Comparison of ENCODE assay signal across 14 cellular contexts in the genomic region with DNA sequence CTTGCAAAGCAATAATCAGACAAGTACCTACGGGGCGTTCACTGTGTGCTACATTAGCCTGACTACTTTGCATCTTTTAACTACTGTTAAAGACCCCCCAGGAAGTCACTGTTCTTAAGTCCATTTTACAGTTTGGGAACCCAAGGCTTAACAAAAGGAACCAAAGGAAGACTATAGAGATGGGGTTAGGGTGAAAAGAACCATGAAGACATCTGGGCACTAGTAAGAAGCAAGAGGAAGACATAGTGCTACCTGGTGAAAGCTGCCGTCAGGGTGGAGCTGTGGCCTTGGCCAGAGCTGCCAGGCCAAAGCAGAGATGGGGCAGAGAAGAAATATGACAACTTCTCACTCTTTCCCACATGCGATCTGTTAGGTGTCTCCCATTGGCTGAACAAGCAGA.
DNase-seq lines count a peak whose midpoint lies in the region; ATAC-seq and TF ChIP-seq lines count a peak whose summit lies in the region.
"Had no signal": no experiment of that assay in that cellular context is flagged by ENCODE, and none has a peak within 500 bp of the region (broad histone marks: within the 10 kb centered on the region; RNA-seq: fewer than 3 reads in every experiment).

No MANE protein-coding gene starts in this region.

- H3K27ac Mint-ChIP-seq in HFFc6 (peak overlapping the region; percentile 69), natural killer cell (peak overlapping the region; percentile 96 to 98)
- H3K27ac Mint-ChIP-seq in activated naive CD8-positive, alpha-beta T cell treated with anti-CD3 and anti-CD28 coated beads, Interleukin-2, amount 10 ng/mL, durations not matched to agents 7 days and 5 days: peak overlapping the region; percentile 95
- H3K27ac Mint-ChIP-seq: progenitor cell of endocrine pancreas had no signal

- H3K4me1 ChIP-seq in BLaER1 treated with 17β-estradiol and CSF1 and Interleukin-3, amounts not matched to agents 10 nM and 100 nM: peaks cover 46 to 99% (median 60%) of the 10 kb centered on the region in 10 experiments
- H3K4me1 ChIP-seq in Karpas-422 (ENCODE audit: low read length): peaks cover 15% of the 10 kb centered on the region
- peaks cover 0 to 18% of the 10 kb centered on the region in 2 donors for H3K4me1 ChIP-seq in right atrium auricular region

- peak overlapping the region in 4 of 11 experiments; percentile 33 to 60 (median 39); a peak in 4 of 22 replicates for H3K9ac ChIP-seq in BLaER1 treated with 17β-estradiol and CSF1 and Interleukin-3, amounts not matched to agents 10 nM and 100 nM
- H3K9ac ChIP-seq in Karpas-422 (ENCODE audit: low read length): no peak overlapping the region

- POLR2A ChIA-PET in activated naive CD8-positive, alpha-beta T cell treated with anti-CD3 and anti-CD28 coated beads, Interleukin-2, amount 10 ng/mL, durations not matched to agents 7 days and 5 days (lab: Charles Lee): interaction anchor here (1.0 kb wide), 1 partner anchor 11 kb away, joined by 4 read pairs; no protein-coding TSS in a partner anchor

- peaks cover 3% of the 10 kb centered on the region; the same call in 1 of the 2 replicates for H3K27me3 Mint-ChIP-seq in HFFc6 (ENCODE audit: insufficient read depth)
- no peaks in the 10 kb centered on the region for H3K27me3 Mint-ChIP-seq in activated naive CD8-positive, alpha-beta T cell treated with anti-CD3 and anti-CD28 coated beads, Interleukin-2, amount 10 ng/mL, durations not matched to agents 7 days and 5 days
- H3K27me3 Mint-ChIP-seq in natural killer cell (ENCODE audit: low read depth in 2 of 2): no peaks in the 10 kb centered on the region
- H3K27me3 Mint-ChIP-seq: progenitor cell of endocrine pancreas had no signal

- H3K36me3 ChIP-seq in BLaER1 treated with 17β-estradiol and CSF1 and Interleukin-3, amounts not matched to agents 10 nM and 100 nM: peaks cover 67 to 97% (median 82%) of the 10 kb centered on the region in 11 experiments
- no peaks in the 10 kb centered on the region for H3K36me3 ChIP-seq in Karpas-422 (ENCODE audit: insufficient read depth, low read length)
- H3K36me3 ChIP-seq in right atrium auricular region: no peaks in the 10 kb centered on the region
- H3K36me3 ChIP-seq: gastrocnemius medialis had no signal

- no peaks in the 10 kb centered on the region for H3K79me2 ChIP-seq in Karpas-422 (ENCODE audit: low read length)

- no peak overlapping the region for H3K4me3 ChIP-seq in BLaER1 treated with 17β-estradiol and CSF1 and Interleukin-3, amounts not matched to agents 10 nM and 100 nM
- H3K4me3 ChIP-seq in Karpas-422 (ENCODE audit: low read length) (no peak overlapping the region), right atrium auricular region (no peak overlapping the region)
- H3K4me3 ChIP-seq: gastrocnemius medialis, lung had no signal

- ATAC-seq in activated naive CD8-positive, alpha-beta T cell treated with anti-CD3 and anti-CD28 coated beads, Interleukin-2, amount 10 ng/mL, durations not matched to agents 7 days and 5 days (ENCODE audit: low read depth): no peak
- peak in 2 of 3 donors; percentile 14 to 37 for ATAC-seq in natural killer cell
- ATAC-seq: gastrocnemius medialis had no signal

- peaks cover 0 to 21% (median 0%) of the 10 kb centered on the region in 11 experiments; a peak in 7 of 22 replicates for H4K20me1 ChIP-seq in BLaER1 treated with 17β-estradiol and CSF1 and Interleukin-3, amounts not matched to agents 10 nM and 100 nM
- H4K20me1 ChIP-seq in Karpas-422 (ENCODE audit: insufficient read depth, low read depth, low read length): 0 out of 2 replicates have a peak, but pooled peaks cover 3% of the 10 kb centered on the region

- H3K4me2 ChIP-seq in BLaER1 treated with 17β-estradiol and CSF1 and Interleukin-3, amounts not matched to agents 10 nM and 100 nM: peak overlapping the region; percentile 25 to 69 (median 37); a peak in 20 of 22 replicates
- H3K4me2 ChIP-seq in Karpas-422 (ENCODE audit: low read depth, low read length, poor library complexity, severe bottlenecking): no peak overlapping the region

- H3K9me2 ChIP-seq in Karpas-422 (replicated peaks; ENCODE audit: insufficient read depth, low read length): no peaks in the 10 kb centered on the region

- H3K27ac ChIP-seq in BLaER1 treated with 17β-estradiol and CSF1 and Interleukin-3, amounts not matched to agents 10 nM and 100 nM: peak overlapping the region; percentile 34 to 99 (median 61); a peak in 20 of 22 replicates
- H3K27ac ChIP-seq in Karpas-422 (ENCODE audit: low read length) (no peak overlapping the region), right atrium auricular region (no peak overlapping the region), caudate nucleus (ENCODE audit: low read depth, low read length) (no peak overlapping the region)

- H3K4me3 Mint-ChIP-seq in HFFc6 (peak overlapping the region; percentile 38; the same call in 1 of the 2 replicates), natural killer cell (peak overlapping the region; percentile 89)
- peak overlapping the region; percentile 51 for H3K4me3 Mint-ChIP-seq in activated naive CD8-positive, alpha-beta T cell treated with anti-CD3 and anti-CD28 coated beads, Interleukin-2, amount 10 ng/mL, durations not matched to agents 7 days and 5 days

- intact Hi-C loops in natural killer cell (cut with micrococcal nuclease): no loop called here

- no peaks in the 10 kb centered on the region for H3K27me3 ChIP-seq in BLaER1 treated with 17β-estradiol and CSF1 and Interleukin-3, amounts not matched to agents 10 nM and 100 nM
- H3K27me3 ChIP-seq in Karpas-422 (ENCODE audit: low read length) (no peaks in the 10 kb centered on the region), right atrium auricular region (no peaks in the 10 kb centered on the region)
- H3K27me3 ChIP-seq: gastrocnemius medialis had no signal

- DNase-seq in HFFc6 (no peak), natural killer cell (no peak), NCI-H2081 (lab: John Stamatoyannopoulos, UW) (no peak), Karpas-422 (no peak), right atrium auricular region (ENCODE audit: low spot score) (no peak), caudate nucleus (lab: John Stamatoyannopoulos, UW) (no peak)
- no peak for DNase-seq in activated naive CD8-positive, alpha-beta T cell treated with anti-CD3 and anti-CD28 coated beads, Interleukin-2, amount 10 ng/mL, durations not matched to agents 7 days and 5 days
- DNase-seq: C1 segment of cervical spinal cord; gastrocnemius medialis; H7; stimulated activated CD4-positive, alpha-beta T cell treated with anti-CD3 and anti-CD28 coated beads, Interleukin-4, amount 100 ng/mL, for 4 hours had no signal

- H3K9me3 ChIP-seq in BLaER1 treated with 17β-estradiol and CSF1 and Interleukin-3, amounts not matched to agents 10 nM and 100 nM (replicated peaks in 1 of 11): peaks cover 0 to 12% (median 0%) of the 10 kb centered on the region in 11 experiments; a peak in 3 of 22 replicates
- no peaks in the 10 kb centered on the region for H3K9me3 ChIP-seq in Karpas-422 (ENCODE audit: low read length)
- no peaks in the 10 kb centered on the region for H3K9me3 ChIP-seq in right atrium auricular region
- H3K9me3 ChIP-seq: gastrocnemius medialis had no signal

- H3K9me3 Mint-ChIP-seq in HFFc6 (no peaks in the 10 kb centered on the region), natural killer cell (no peaks in the 10 kb centered on the region)
- H3K9me3 Mint-ChIP-seq in activated naive CD8-positive, alpha-beta T cell treated with anti-CD3 and anti-CD28 coated beads, Interleukin-2, amount 10 ng/mL, durations not matched to agents 7 days and 5 days: peaks cover 2% of the 10 kb centered on the region

- no peak for TF ChIP-seq CTCF in HFFc6 (IDR thresholded peaks at IDR 0.05)
- no peak for TF ChIP-seq CTCF in natural killer cell (IDR thresholded peaks at IDR 0.05)
- TF ChIP-seq CTCF in right atrium auricular region (IDR thresholded peaks at IDR 0.05): no peak

- H3K36me3 Mint-ChIP-seq in HFFc6 (ENCODE audit: low read depth) (peaks cover 36% of the 10 kb centered on the region), natural killer cell (no peaks in the 10 kb centered on the region)
- H3K36me3 Mint-ChIP-seq in activated naive CD8-positive, alpha-beta T cell treated with anti-CD3 and anti-CD28 coated beads, Interleukin-2, amount 10 ng/mL, durations not matched to agents 7 days and 5 days: peaks cover 30% of the 10 kb centered on the region

- H2AFZ ChIP-seq in Karpas-422 (ENCODE audit: low read length): no peak overlapping the region

- H3K4me1 Mint-ChIP-seq in HFFc6 (ENCODE audit: low read depth) (peaks cover 78% of the 10 kb centered on the region), natural killer cell (peaks cover 57% of the 10 kb centered on the region in 2 donors)
- H3K4me1 Mint-ChIP-seq in activated naive CD8-positive, alpha-beta T cell treated with anti-CD3 and anti-CD28 coated beads, Interleukin-2, amount 10 ng/mL, durations not matched to agents 7 days and 5 days: peaks cover 36% of the 10 kb centered on the region

Comparison
In these comparisons a context has a peak if more than half of its experiments do, and no peak if none do; other contexts are left out.
1. H3K27ac ChIP-seq: peak in BLaER1 treated with 17β-estradiol and CSF1 and Interleukin-3, amounts not matched to agents 10 nM and 100 nM (11 of 11); none in Karpas-422 (single experiment), right atrium auricular region (0 of 2) and caudate nucleus (single experiment).
2. H3K4me3 Mint-ChIP-seq: peak in every context shown above with its lines; median percentile 89 in natural killer cell; 51 in activated naive CD8-positive, alpha-beta T cell treated with anti-CD3 and anti-CD28 coated beads, Interleukin-2, amount 10 ng/mL, durations not matched to agents 7 days and 5 days; 38 in HFFc6.
3. Peak in every context shown above with its lines, with median percentiles within 50 percentile points of each other: H3K27ac Mint-ChIP-seq.